Comparison of ENCODE assay signal across 21 cellular contexts in the genomic region with DNA sequence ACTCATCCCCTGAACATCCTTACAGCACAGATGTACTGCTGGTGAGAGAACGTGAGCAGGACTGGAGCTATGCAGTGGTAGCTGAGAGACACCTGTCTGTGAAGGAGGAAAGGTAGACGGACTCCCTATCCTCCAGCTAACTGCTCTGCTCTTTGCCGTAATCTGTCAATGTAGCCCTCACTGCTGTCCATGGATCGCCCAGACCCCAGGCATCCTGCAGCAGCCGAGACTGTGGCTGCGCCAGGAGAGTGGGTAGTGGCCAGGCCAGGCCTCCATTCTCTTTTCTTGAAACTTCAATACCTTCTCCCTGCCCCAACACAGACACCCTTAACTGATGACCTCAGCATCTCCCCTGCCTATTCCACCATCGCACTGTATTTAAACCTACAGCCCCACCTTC. TPM values are rescaled to one million over a fixed set of nuclear protein-coding genes. Genes with fewer than 3 reads are reported as not detected.
"Had no signal": no experiment of that assay in that cellular context is flagged by ENCODE, and none has a peak within 500 bp of the region (broad histone marks: within the 10 kb centered on the region; RNA-seq: fewer than 3 reads in every experiment).

No MANE protein-coding gene starts in this region.

- DNase-seq: KBM-7, MV-4-11, NCI-H1048, NCI-H1105, NCI-H146, NCI-H1694 treated with DMSO at 0.1 percent for 48 hours, NCI-H1930, NCI-H2081, NCI-H2107, NCI-H2227 treated with DMSO at 0.1 percent for 48 hours, NCI-H524, NCI-H69, NCI-H774, RPMI8226, SHP77, SK-N-SH, SW 1271 had no signal

- H3K9me3 ChIP-seq: SK-N-SH had no signal

RNA-seq across cellular contexts. Expression of gene CRABP1, which starts 44.5 kb away (rescaled TPM):
- total RNA-seq: HT-29, LHCN-M2, MCF 10A, SK-MEL-5 had no signal
